8 cellular contexts compared by ENCODE assay signal in the genomic region with DNA sequence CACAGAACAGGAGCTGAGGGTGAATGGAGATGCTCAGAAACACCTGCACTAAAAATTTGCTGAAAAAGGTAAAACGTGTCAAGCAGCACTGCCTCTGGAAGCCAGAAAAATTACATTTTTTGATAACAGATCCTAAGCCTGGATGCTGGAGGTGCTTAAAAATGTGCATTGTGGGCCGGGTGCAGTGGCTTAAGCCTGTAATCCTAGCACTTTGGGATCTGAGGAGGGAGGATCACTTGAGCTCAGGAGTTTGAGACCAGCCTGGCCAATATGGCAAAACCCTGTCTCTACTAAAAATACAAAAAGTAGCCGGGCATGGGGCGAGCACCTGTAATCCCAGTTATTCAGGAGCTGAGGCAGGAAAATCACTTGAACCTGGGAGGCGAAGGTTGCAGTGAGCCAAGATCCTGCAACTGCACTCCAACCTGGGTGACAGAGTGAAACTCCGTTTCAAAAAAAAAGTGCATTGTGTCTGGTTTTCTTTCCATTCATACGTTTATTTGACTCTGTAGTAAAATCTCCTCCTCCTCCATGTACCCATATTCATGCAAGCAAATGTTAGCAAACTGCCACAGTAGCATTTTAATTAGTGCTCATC. TPM values are rescaled to one million over a fixed set of nuclear protein-coding genes. Genes with fewer than 3 reads are reported as not detected.
DNase-seq lines count a peak whose midpoint lies in the region; ATAC-seq and TF ChIP-seq lines count a peak whose summit lies in the region.

No MANE protein-coding gene starts in this region.

- peak overlapping the region; percentile 76 to 90 (median 80) for H3K27ac ChIP-seq in thyroid gland

- H3K36me3 ChIP-seq in kidney epithelial cell (ENCODE audit: control insufficient read depth, insufficient read depth, low read length) (no peaks in the 10 kb centered on the region), thyroid gland (no peaks in the 10 kb centered on the region)

- no peaks in the 10 kb centered on the region for H3K27me3 Mint-ChIP-seq in activated CD4-positive, alpha-beta T cell treated with anti-CD3 and anti-CD28 coated beads, Interleukin-2, amount 10 ng/mL, durations not matched to agents 7 days and 5 days
- no peaks in the 10 kb centered on the region for H3K27me3 Mint-ChIP-seq in activated T-helper 2 cell treated with anti-CD3 and anti-CD28 coated beads, Interferon-gamma antibody, Interleukin-2, Interleukin-4, amounts not matched to agents 10 μg/mL and 5 μg/mL and 100 μg/mL, durations not matched to agents 14 hours and 24 hours and 36 hours (ENCODE audit: low read depth)

- H3K36me3 Mint-ChIP-seq in activated CD4-positive, alpha-beta T cell treated with anti-CD3 and anti-CD28 coated beads, Interleukin-2, amount 10 ng/mL, durations not matched to agents 7 days and 5 days (ENCODE audit: low read depth) = peaks cover 30% of the 10 kb centered on the region
- H3K36me3 Mint-ChIP-seq in activated T-helper 2 cell treated with anti-CD3 and anti-CD28 coated beads, Interferon-gamma antibody, Interleukin-2, Interleukin-4, amounts not matched to agents 10 μg/mL and 5 μg/mL and 100 μg/mL, durations not matched to agents 14 hours and 24 hours and 36 hours (ENCODE audit: low read depth) = peaks cover 29% of the 10 kb centered on the region

- H3K4me3 Mint-ChIP-seq in activated CD4-positive, alpha-beta T cell treated with anti-CD3 and anti-CD28 coated beads, Interleukin-2, amount 10 ng/mL, durations not matched to agents 7 days and 5 days = peak overlapping the region; percentile 92
- peak overlapping the region; percentile 93 for H3K4me3 Mint-ChIP-seq in activated T-helper 2 cell treated with anti-CD3 and anti-CD28 coated beads, Interferon-gamma antibody, Interleukin-2, Interleukin-4, amounts not matched to agents 10 μg/mL and 5 μg/mL and 100 μg/mL, durations not matched to agents 14 hours and 24 hours and 36 hours (ENCODE audit: low read depth)

- no peaks in the 10 kb centered on the region for H3K9me3 Mint-ChIP-seq in activated CD4-positive, alpha-beta T cell treated with anti-CD3 and anti-CD28 coated beads, Interleukin-2, amount 10 ng/mL, durations not matched to agents 7 days and 5 days
- H3K9me3 Mint-ChIP-seq in activated T-helper 2 cell treated with anti-CD3 and anti-CD28 coated beads, Interferon-gamma antibody, Interleukin-2, Interleukin-4, amounts not matched to agents 10 μg/mL and 5 μg/mL and 100 μg/mL, durations not matched to agents 14 hours and 24 hours and 36 hours = no peaks in the 10 kb centered on the region

- peaks cover 11 to 17% of the 10 kb centered on the region in 2 donors for H3K4me1 ChIP-seq in thyroid gland

- 25 to 34% methylated on average over 7 of the region's 7 CpGs for WGBS in thyroid gland, 2 donors

- peaks cover 42% of the 10 kb centered on the region for H3K4me1 Mint-ChIP-seq in activated CD4-positive, alpha-beta T cell treated with anti-CD3 and anti-CD28 coated beads, Interleukin-2, amount 10 ng/mL, durations not matched to agents 7 days and 5 days
- H3K4me1 Mint-ChIP-seq in activated T-helper 2 cell treated with anti-CD3 and anti-CD28 coated beads, Interferon-gamma antibody, Interleukin-2, Interleukin-4, amounts not matched to agents 10 μg/mL and 5 μg/mL and 100 μg/mL, durations not matched to agents 14 hours and 24 hours and 36 hours (ENCODE audit: low read depth) = peaks cover 35% of the 10 kb centered on the region

- ATAC-seq in GM19023 (IDR thresholded peaks at IDR 0.05; ENCODE audit: unreplicated experiment) = no peak

- CTCF ChIA-PET in activated CD4-positive, alpha-beta T cell treated with anti-CD3 and anti-CD28 coated beads, Interleukin-2, amount 10 ng/mL, durations not matched to agents 7 days and 5 days (lab: Charles Lee) = interaction anchor here (0.6 to 0.8 kb wide), 2 partner anchors 19 to 69 kb away, joined by 3 to 4 read pairs; no protein-coding TSS in a partner anchor

- TF ChIP-seq CTCF in kidney epithelial cell (IDR thresholded peaks at IDR 0.05; ENCODE audit: insufficient read depth, low read length, poor library complexity, severe bottlenecking) (no peak), thyroid gland (IDR thresholded peaks at IDR 0.05) (no peak)

- H3K9me3 ChIP-seq in thyroid gland = no peaks in the 10 kb centered on the region

- POLR2A ChIA-PET in activated CD4-positive, alpha-beta T cell treated with anti-CD3 and anti-CD28 coated beads, Interleukin-2, amount 10 ng/mL, durations not matched to agents 7 days and 5 days (lab: Charles Lee) = no interaction called here

- TF ChIP-seq POLR2A in thyroid gland (IDR thresholded peaks at IDR 0.05) = no peak

- peak overlapping the region; percentile 95 for H3K27ac Mint-ChIP-seq in activated CD4-positive, alpha-beta T cell treated with anti-CD3 and anti-CD28 coated beads, Interleukin-2, amount 10 ng/mL, durations not matched to agents 7 days and 5 days
- H3K27ac Mint-ChIP-seq in activated T-helper 2 cell treated with anti-CD3 and anti-CD28 coated beads, Interferon-gamma antibody, Interleukin-2, Interleukin-4, amounts not matched to agents 10 μg/mL and 5 μg/mL and 100 μg/mL, durations not matched to agents 14 hours and 24 hours and 36 hours = peak overlapping the region; percentile 98

- intact Hi-C loops in activated T-helper 2 cell treated with anti-CD3 and anti-CD28 coated beads, Interferon-gamma antibody, Interleukin-2, Interleukin-4, amounts not matched to agents 10 μg/mL and 5 μg/mL and 100 μg/mL, durations not matched to agents 14 hours and 24 hours and 36 hours (cut with micrococcal nuclease) = loop anchor here (5.0 kb wide), 1 partner anchor 136 kb away; a partner anchor contains a TSS
- intact Hi-C loops in thyroid gland (cut with DNase I) = no loop called here

- DNase-seq in activated CD4-positive, alpha-beta T cell treated with anti-CD3 and anti-CD28 coated beads, Interleukin-2, amount 10 ng/mL, durations not matched to agents 7 days and 5 days = no peak
- DNase-seq in activated CD4-positive, alpha-beta T cell treated with anti-CD3 and anti-CD28 coated beads for 1 hour = no peak
- no peak for DNase-seq in activated T-helper 2 cell treated with anti-CD3 and anti-CD28 coated beads, Interferon-gamma antibody, Interleukin-2, Interleukin-4, amounts not matched to agents 10 μg/mL and 5 μg/mL and 100 μg/mL, durations not matched to agents 14 hours and 24 hours and 36 hours (ENCODE audit: low spot score)
- DNase-seq in kidney epithelial cell (ENCODE audit: low read depth) (no peak), thyroid gland (peak; percentile 8 to 24), NCI-H2227 (lab: John Stamatoyannopoulos, UW; ENCODE audit: unreplicated experiment) (no peak), NCI-H2029 (lab: John Stamatoyannopoulos, UW) (no peak)

- H3K27me3 ChIP-seq in kidney epithelial cell (ENCODE audit: control insufficient read depth, insufficient read depth, low read length) (no peaks in the 10 kb centered on the region), thyroid gland (no peaks in the 10 kb centered on the region)

- H3K4me3 ChIP-seq in kidney epithelial cell (ENCODE audit: low read depth, low read length) = peak overlapping the region; percentile 52
- peak overlapping the region in 2 of 3 donors; percentile 32 to 70 for H3K4me3 ChIP-seq in thyroid gland (replicated peaks in 1 of 3)

RNA-seq across cellular contexts. Expression of a gene that starts 0.6 kb away (rescaled TPM):
- 10 to 100 TPM; 87.9 to 94.0 TPM for total RNA-seq in activated CD4-positive, alpha-beta T cell treated with anti-CD3 and anti-CD28 coated beads, Interleukin-2, amount 10 ng/mL, durations not matched to agents 7 days and 5 days
- total RNA-seq in activated T-helper 2 cell treated with anti-CD3 and anti-CD28 coated beads, Interferon-gamma antibody, Interleukin-2, Interleukin-4, amounts not matched to agents 10 μg/mL and 5 μg/mL and 100 μg/mL, durations not matched to agents 14 hours and 24 hours and 36 hours = 34.8 and 38.6 TPM in 2 replicates
- total RNA-seq in kidney epithelial cell (10.5 and 11.7 TPM in 2 replicates), thyroid gland (10 to 100 TPM in 2 of 4 donors, 1 to 10 TPM in 2; 8.8 to 18.3 (median 12.9) TPM)

RNA-seq across cellular contexts. Expression of a gene that starts 18.6 kb away (rescaled TPM):
- 10 to 100 TPM; 12.4 to 12.7 TPM for total RNA-seq in activated CD4-positive, alpha-beta T cell treated with anti-CD3 and anti-CD28 coated beads, Interleukin-2, amount 10 ng/mL, durations not matched to agents 7 days and 5 days
- 23.9 and 24.6 TPM in 2 replicates for total RNA-seq in activated T-helper 2 cell treated with anti-CD3 and anti-CD28 coated beads, Interferon-gamma antibody, Interleukin-2, Interleukin-4, amounts not matched to agents 10 μg/mL and 5 μg/mL and 100 μg/mL, durations not matched to agents 14 hours and 24 hours and 36 hours
- total RNA-seq in kidney epithelial cell (12.7 and 14.6 TPM in 2 replicates), thyroid gland (1 to 10 TPM; 8.1 to 9.3 (median 8.3) TPM)

RNA-seq across cellular contexts. Expression of a gene that starts 36.5 kb away (rescaled TPM):
- 100 to 1,000 TPM; 121 to 125 TPM for total RNA-seq in activated CD4-positive, alpha-beta T cell treated with anti-CD3 and anti-CD28 coated beads, Interleukin-2, amount 10 ng/mL, durations not matched to agents 7 days and 5 days
- 61.2 and 63.2 TPM in 2 replicates for total RNA-seq in activated T-helper 2 cell treated with anti-CD3 and anti-CD28 coated beads, Interferon-gamma antibody, Interleukin-2, Interleukin-4, amounts not matched to agents 10 μg/mL and 5 μg/mL and 100 μg/mL, durations not matched to agents 14 hours and 24 hours and 36 hours
- total RNA-seq in kidney epithelial cell (8.0 and 22.3 TPM in 2 replicates), thyroid gland (10 to 100 TPM in 3 of 4 donors, 1 to 10 TPM in 1; 9.7 to 25.0 (median 15.0) TPM)

RNA-seq across cellular contexts. Expression of a gene that starts 38.8 kb away (rescaled TPM):
- total RNA-seq in activated CD4-positive, alpha-beta T cell treated with anti-CD3 and anti-CD28 coated beads, Interleukin-2, amount 10 ng/mL, durations not matched to agents 7 days and 5 days = 10 to 100 TPM; 58.5 to 65.3 TPM
- total RNA-seq in activated T-helper 2 cell treated with anti-CD3 and anti-CD28 coated beads, Interferon-gamma antibody, Interleukin-2, Interleukin-4, amounts not matched to agents 10 μg/mL and 5 μg/mL and 100 μg/mL, durations not matched to agents 14 hours and 24 hours and 36 hours = 36.4 and 41.9 TPM in 2 replicates
- total RNA-seq in kidney epithelial cell (3.3 and 8.0 TPM in 2 replicates), thyroid gland (10 to 100 TPM in 3 of 4 donors, 1 to 10 TPM in 1; 7.5 to 19.1 (median 13.9) TPM)

RNA-seq across cellular contexts. Expression of a gene that starts 56.3 kb away (rescaled TPM):
- total RNA-seq in activated CD4-positive, alpha-beta T cell treated with anti-CD3 and anti-CD28 coated beads, Interleukin-2, amount 10 ng/mL, durations not matched to agents 7 days and 5 days = 10 to 100 TPM; 33.7 to 34.3 TPM
- 20.2 and 23.0 TPM in 2 replicates for total RNA-seq in activated T-helper 2 cell treated with anti-CD3 and anti-CD28 coated beads, Interferon-gamma antibody, Interleukin-2, Interleukin-4, amounts not matched to agents 10 μg/mL and 5 μg/mL and 100 μg/mL, durations not matched to agents 14 hours and 24 hours and 36 hours
- total RNA-seq in kidney epithelial cell (11.8 and 17.5 TPM in 2 replicates), thyroid gland (10 to 100 TPM in 3 of 4 donors, 1 to 10 TPM in 1; 9.9 to 12.3 (median 11.6) TPM)

Comparison
In these comparisons a context has a peak if more than half of its experiments do, and no peak if none do; other contexts are left out.
1. DNase-seq: peak in thyroid gland (2 of 2); none in activated CD4-positive, alpha-beta T cell treated with anti-CD3 and anti-CD28 coated beads, Interleukin-2, amount 10 ng/mL, durations not matched to agents 7 days and 5 days (single experiment), activated CD4-positive, alpha-beta T cell treated with anti-CD3 and anti-CD28 coated beads for 1 hour (single experiment), activated T-helper 2 cell treated with anti-CD3 and anti-CD28 coated beads, Interferon-gamma antibody, Interleukin-2, Interleukin-4, amounts not matched to agents 10 μg/mL and 5 μg/mL and 100 μg/mL, durations not matched to agents 14 hours and 24 hours and 36 hours (single experiment), kidney epithelial cell (single experiment), NCI-H2227 (single experiment) and NCI-H2029 (single experiment).